In the genomic region with DNA sequence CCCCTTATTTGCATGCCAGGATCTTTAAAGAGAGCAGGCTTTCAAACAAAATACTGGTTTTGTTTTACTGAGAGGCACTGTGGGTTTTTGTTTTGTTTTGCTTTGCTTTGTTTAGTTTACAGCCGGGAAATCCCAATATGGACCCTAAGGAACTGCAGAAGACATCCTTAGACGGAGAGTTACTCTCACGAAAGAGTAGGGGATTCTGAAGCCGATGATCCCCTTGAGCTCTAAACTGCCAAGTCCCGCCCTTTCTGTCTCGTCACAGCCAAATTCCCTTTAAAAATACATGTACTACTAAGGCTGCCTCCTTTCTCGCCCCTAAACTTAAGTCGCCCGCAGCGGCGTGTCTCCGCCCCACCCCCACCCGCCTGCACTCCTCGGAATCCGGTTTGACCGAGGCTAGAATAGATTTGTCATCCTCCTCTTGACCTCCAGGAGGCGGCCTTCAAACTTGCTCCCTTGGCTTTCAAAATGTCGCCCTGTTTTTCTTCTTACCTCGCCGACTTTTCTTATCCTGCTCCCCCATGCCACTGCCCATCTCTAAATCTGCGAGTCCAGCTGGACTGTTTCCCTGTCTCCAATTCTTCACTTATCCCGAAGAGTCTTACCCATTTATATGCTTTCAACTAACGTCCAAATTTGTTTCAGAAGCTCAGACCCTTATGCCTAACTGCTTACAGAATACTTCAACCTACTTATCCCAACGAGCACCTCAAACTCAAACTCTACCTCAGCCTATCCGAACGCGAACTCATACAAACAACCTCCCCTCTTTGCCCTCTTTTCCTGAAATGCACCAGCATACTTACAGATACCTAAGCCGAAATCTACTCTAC, we compare ENCODE assay signal across 8 cellular contexts. TPM values are rescaled to one million over a fixed set of nuclear protein-coding genes. Genes with fewer than 3 reads are reported as not detected.
DNase-seq lines count a peak whose midpoint lies in the region; ATAC-seq and TF ChIP-seq lines count a peak whose summit lies in the region.

No MANE protein-coding gene starts in this region.

- no peaks in the 10 kb centered on the region for H3K9me3 ChIP-seq in neuron (ENCODE audit: low read length)

- no peaks in the 10 kb centered on the region for H3K36me3 ChIP-seq in neuron (ENCODE audit: insufficient read depth, low read length)

- ATAC-seq in GM21786 (IDR thresholded peaks at IDR 0.05; ENCODE audit: unreplicated experiment) (peak; percentile 14), foreskin keratinocyte (peak; percentile 31)

- TF ChIP-seq CTCF in LNCaP clone FGC (IDR thresholded peaks at IDR 0.05; ENCODE audit: control insufficient read depth, extremely low read depth, insufficient read depth) (peak; percentile 56), RWPE1 (conservative IDR thresholded peaks at IDR 0.05; ENCODE audit: low read depth) (peak; percentile 68), foreskin keratinocyte (conservative IDR thresholded peaks at IDR 0.05) (peak; percentile 73)

- H3K4me1 ChIP-seq in foreskin keratinocyte = no peaks in the 10 kb centered on the region
- peaks cover 19% of the 10 kb centered on the region for H3K4me1 ChIP-seq in neuron (ENCODE audit: insufficient read depth, low read length)

- H3K4me3 ChIP-seq in LNCaP clone FGC (ENCODE audit: low read depth, low read length) (peak overlapping the region; percentile 73), neuron (ENCODE audit: low read length) (peak overlapping the region; percentile 62)

- peak overlapping the region; percentile 11 for H2AFZ ChIP-seq in neuron (ENCODE audit: low read depth, low read length)

- H3K27me3 ChIP-seq in foreskin keratinocyte = no peaks in the 10 kb centered on the region
- H3K27me3 ChIP-seq in neuron (ENCODE audit: insufficient read depth, low read length) = no peaks in the 10 kb centered on the region

- peak overlapping the region; percentile 99 for H3K27ac ChIP-seq in RWPE1
- peak overlapping the region; percentile 68 for H3K27ac ChIP-seq in foreskin keratinocyte
- peak overlapping the region; percentile 97 for H3K27ac ChIP-seq in substantia nigra (ENCODE audit: low read depth, low read length, poor library complexity, severe bottlenecking)

- peak; percentile 95 for DNase-seq in DMS 273 (lab: John Stamatoyannopoulos, UW; ENCODE audit: unreplicated experiment)
- peak; percentile 79 for DNase-seq in LNCaP clone FGC (ENCODE audit: low read depth)
- DNase-seq in RWPE1 (ENCODE audit: low spot score) = peak; percentile 71
- DNase-seq in activated T-helper 9 cell treated with anti-CD3 and anti-CD28 coated beads, Interleukin-2, amount 50 U/mL, for 16 hours (ENCODE audit: low read depth) = peak; percentile 57
- no peak for DNase-seq in foreskin keratinocyte
- DNase-seq in substantia nigra (lab: John Stamatoyannopoulos, UW) = peak in 47 of 49 donors; percentile 13 to 89 (median 60)

- CTCF ChIA-PET in RWPE1 (lab: Yijun Ruan, JAX) = interaction anchor here (0.6 to 1.8 kb wide), 7 partner anchors 9 to 298 kb away, joined by 3 to 5 read pairs (median 3); no protein-coding TSS in a partner anchor

- POLR2A ChIA-PET in RWPE1 (lab: Yijun Ruan, JAX; ENCODE audit: low non-redundant PET) = interaction anchor here (0.7 to 2.2 kb wide), 4 partner anchors 40 to 178 kb away, joined by 3 to 8 read pairs (median 5); no protein-coding TSS in a partner anchor

RNA-seq across cellular contexts. Expression of a gene that starts 11.0 kb away (rescaled TPM):
- 16.6 and 18.2 TPM in 2 replicates for total RNA-seq in foreskin keratinocyte
- 23.5 and 25.8 TPM in 2 replicates for polyA plus RNA-seq in foreskin keratinocyte

RNA-seq across cellular contexts. Expression of a gene that starts 29.3 kb away (rescaled TPM):
- total RNA-seq in foreskin keratinocyte = 3.4 and 6.5 TPM in 2 replicates
- 2.1 and 3.8 TPM in 2 replicates for polyA plus RNA-seq in foreskin keratinocyte

RNA-seq across cellular contexts. Expression of a gene that starts 39.2 kb away (rescaled TPM):
- total RNA-seq in foreskin keratinocyte = 53.7 and 54.5 TPM in 2 replicates
- 99.7 and 105 TPM in 2 replicates for polyA plus RNA-seq in foreskin keratinocyte

RNA-seq across cellular contexts. Expression of a gene that starts 48.3 kb away (rescaled TPM):
- total RNA-seq in foreskin keratinocyte = 10.9 and 12.5 TPM in 2 replicates
- 8.4 and 8.6 TPM in 2 replicates for polyA plus RNA-seq in foreskin keratinocyte

Comparison
In these comparisons a context has a peak if more than half of its experiments do, and no peak if none do; other contexts are left out.
1. DNase-seq: peak in DMS 273 (single experiment), LNCaP clone FGC (single experiment), RWPE1 (single experiment), activated T-helper 9 cell treated with anti-CD3 and anti-CD28 coated beads, Interleukin-2, amount 50 U/mL, for 16 hours (single experiment) and substantia nigra (47 of 49); none in foreskin keratinocyte (0 of 2).
2. Peak in every context shown above with its lines, with median percentiles within 50 percentile points of each other: CTCF ChIP-seq and H3K27ac ChIP-seq.